8 cellular contexts compared by ENCODE assay signal in genomic region chr5:44809215-44809955, GRCh38.
DNase-seq lines count a peak whose midpoint lies in the region; ATAC-seq, FAIRE-seq and TF ChIP-seq lines count a peak whose summit lies in the region.

No MANE protein-coding gene starts in this region.

- H3K4me3 ChIP-seq in BLaER1 treated with 17β-estradiol and CSF1 and Interleukin-3, amounts not matched to agents 10 nM and 100 nM, result peak overlapping the region; percentile 78 to 99 (median 94)
- peak overlapping the region; percentile 94 to 98 for H3K4me3 ChIP-seq in muscle layer of duodenum (ENCODE audit: low read depth in 1 of 2, low read length in 2 of 2)

- peak; percentile 43 for ATAC-seq in HG03432 (IDR thresholded peaks at IDR 0.05; ENCODE audit: unreplicated experiment)
- ATAC-seq in stimulated activated effector memory CD8-positive, alpha-beta T cell treated with anti-CD3 and anti-CD28 coated beads, Interleukin-12 subunit alpha, Interleukin-12 subunit beta, amount 100 ng/mL, for 72 hours, result peak; percentile 68

- FAIRE-seq in GM19239 (lab: Jason Lieb, UNC), result peak; percentile 79

- H3K4me1 Mint-ChIP-seq in stimulated activated effector memory CD8-positive, alpha-beta T cell treated with anti-CD3 and anti-CD28 coated beads, Interleukin-12 subunit alpha, Interleukin-12 subunit beta, amount 100 ng/mL, for 72 hours, result peaks cover 16% of the 10 kb centered on the region

- no peaks in the 10 kb centered on the region for H3K27me3 ChIP-seq in BLaER1 treated with 17β-estradiol and CSF1 and Interleukin-3, amounts not matched to agents 10 nM and 100 nM
- H3K27me3 ChIP-seq in muscle layer of duodenum (ENCODE audit: low read depth, low read length), result no peaks in the 10 kb centered on the region

- peaks cover 0 to 43% (median 25%) of the 10 kb centered on the region in 11 experiments; a peak in 15 of 22 replicates for H4K20me1 ChIP-seq in BLaER1 treated with 17β-estradiol and CSF1 and Interleukin-3, amounts not matched to agents 10 nM and 100 nM

- H3K4me1 ChIP-seq in BLaER1 treated with 17β-estradiol and CSF1 and Interleukin-3, amounts not matched to agents 10 nM and 100 nM, result peaks cover 7 to 23% (median 17%) of the 10 kb centered on the region in 10 experiments; a peak in 18 of 20 replicates
- H3K4me1 ChIP-seq in muscle layer of duodenum (ENCODE audit: control insufficient read depth in 1 of 2, insufficient read depth in 2 of 2, low read length in 2 of 2), result peaks cover 0 to 26% of the 10 kb centered on the region in 2 donors

- no peaks in the 10 kb centered on the region for H3K9me3 ChIP-seq in BLaER1 treated with 17β-estradiol and CSF1 and Interleukin-3, amounts not matched to agents 10 nM and 100 nM (replicated peaks in 1 of 11)
- H3K9me3 ChIP-seq in muscle layer of duodenum (ENCODE audit: control insufficient read depth in 1 of 2, low read length in 2 of 2), result no peaks in the 10 kb centered on the region

- H3K4me2 ChIP-seq in BLaER1 treated with 17β-estradiol and CSF1 and Interleukin-3, amounts not matched to agents 10 nM and 100 nM, result peak overlapping the region; percentile 70 to 95 (median 91)

- peak overlapping the region; percentile 96 for H3K27ac Mint-ChIP-seq in stimulated activated effector memory CD8-positive, alpha-beta T cell treated with anti-CD3 and anti-CD28 coated beads, Interleukin-12 subunit alpha, Interleukin-12 subunit beta, amount 100 ng/mL, for 72 hours

- TF ChIP-seq POLR2A in erythroblast (IDR thresholded peaks at IDR 0.05; ENCODE audit: low read length), result no peak

- peak overlapping the region; percentile 68 to 94 (median 89) for H3K27ac ChIP-seq in BLaER1 treated with 17β-estradiol and CSF1 and Interleukin-3, amounts not matched to agents 10 nM and 100 nM
- peak overlapping the region; percentile 81 for H3K27ac ChIP-seq in muscle layer of duodenum (ENCODE audit: low read length)

- H3K4me3 Mint-ChIP-seq in stimulated activated effector memory CD8-positive, alpha-beta T cell treated with anti-CD3 and anti-CD28 coated beads, Interleukin-12 subunit alpha, Interleukin-12 subunit beta, amount 100 ng/mL, for 72 hours, result peak overlapping the region; percentile 91

- no peaks in the 10 kb centered on the region for H3K9me3 Mint-ChIP-seq in stimulated activated effector memory CD8-positive, alpha-beta T cell treated with anti-CD3 and anti-CD28 coated beads, Interleukin-12 subunit alpha, Interleukin-12 subunit beta, amount 100 ng/mL, for 72 hours

- H3K36me3 Mint-ChIP-seq in stimulated activated effector memory CD8-positive, alpha-beta T cell treated with anti-CD3 and anti-CD28 coated beads, Interleukin-12 subunit alpha, Interleukin-12 subunit beta, amount 100 ng/mL, for 72 hours, result peaks cover 48% of the 10 kb centered on the region

- H3K36me3 ChIP-seq in BLaER1 treated with 17β-estradiol and CSF1 and Interleukin-3, amounts not matched to agents 10 nM and 100 nM, result peaks cover 30 to 42% (median 35%) of the 10 kb centered on the region in 11 experiments
- H3K36me3 ChIP-seq in muscle layer of duodenum (ENCODE audit: control insufficient read depth in 1 of 2, insufficient read depth in 2 of 2, low read length in 2 of 2), result peaks cover 20 to 23% of the 10 kb centered on the region in 2 donors

- DNase-seq in GM19239 (ENCODE audit: insufficient read length, low spot score), result peak; percentile 1
- peak; percentile 59 for DNase-seq in NCI-H526 treated with DMSO at 0.1 percent for 48 hours (lab: John Stamatoyannopoulos, UW)
- DNase-seq in activated CD8-positive, alpha-beta memory T cell treated with anti-CD3 and anti-CD28 coated beads, Interleukin-2, amount 50 U/mL, for 48 hours, result peak; percentile 71
- peak; percentile 76 to 79 for DNase-seq in erythroblast (lab: John Stamatoyannopoulos, UW)
- DNase-seq in stimulated activated effector memory CD8-positive, alpha-beta T cell treated with anti-CD3 and anti-CD28 coated beads, Interleukin-12 subunit alpha, Interleukin-12 subunit beta, amount 100 ng/mL, for 72 hours (ENCODE audit: low spot score in 2 of 2), result peak; percentile 31 to 72

- peak overlapping the region; percentile 81 to 93 (median 89) for H3K9ac ChIP-seq in BLaER1 treated with 17β-estradiol and CSF1 and Interleukin-3, amounts not matched to agents 10 nM and 100 nM

Comparison
In these comparisons a context has a peak if more than half of its experiments do, and no peak if none do; other contexts are left out.
1. Peak in every context shown above with its lines: DNase-seq, ATAC-seq, H3K4me3 ChIP-seq and H3K27ac ChIP-seq.
2. DNase-seq: peak in every context shown above with its lines; median percentile 78 in erythroblast; 71 in activated CD8-positive, alpha-beta memory T cell treated with anti-CD3 and anti-CD28 coated beads, Interleukin-2, amount 50 U/mL, for 48 hours; 59 in NCI-H526 treated with DMSO at 0.1 percent for 48 hours; 52 in stimulated activated effector memory CD8-positive, alpha-beta T cell treated with anti-CD3 and anti-CD28 coated beads, Interleukin-12 subunit alpha, Interleukin-12 subunit beta, amount 100 ng/mL, for 72 hours; 1 in GM19239.